Comparison of ENCODE assay signal across 8 cellular contexts in the genomic region with DNA sequence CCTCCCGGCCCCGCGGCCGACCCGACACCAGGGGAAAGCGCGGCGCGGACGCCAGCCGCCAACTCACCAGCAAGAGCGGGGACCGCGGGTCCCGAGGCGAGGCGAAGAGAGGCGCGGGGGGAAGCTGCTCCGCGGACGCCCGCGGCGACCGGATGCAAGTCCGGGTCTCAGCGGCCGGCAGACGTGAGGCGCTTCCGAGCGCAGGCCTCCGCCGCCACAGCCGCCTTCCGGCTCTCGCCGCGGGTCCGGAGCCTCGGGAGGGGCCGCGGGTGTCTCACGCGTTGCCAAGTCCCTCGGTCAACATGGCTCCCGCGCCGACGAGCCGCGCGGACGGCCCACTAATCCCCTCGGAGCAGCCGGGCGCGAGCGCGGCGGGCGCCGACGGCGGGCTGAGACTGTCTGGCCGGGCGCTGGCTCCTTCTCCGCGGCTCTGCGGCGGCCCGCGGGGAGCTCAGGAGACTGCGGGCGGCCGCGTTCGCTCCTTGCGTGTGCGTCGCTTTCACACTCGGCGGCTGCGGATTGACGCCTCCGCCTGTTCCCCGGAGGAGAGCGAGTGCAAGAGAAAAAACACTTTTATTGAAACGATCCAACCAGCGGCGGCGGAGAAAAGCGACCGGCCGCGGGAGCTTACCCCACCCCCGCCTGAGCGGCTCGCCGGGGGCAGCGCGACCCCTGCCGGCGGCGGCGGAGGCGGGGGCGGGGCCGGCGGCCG. TPM values are rescaled to one million over a fixed set of nuclear protein-coding genes. Genes with fewer than 3 reads are reported as not detected.
DNase-seq lines count a peak whose midpoint lies in the region; ATAC-seq and TF ChIP-seq lines count a peak whose summit lies in the region.

A gene (minus strand): TSS at position 521 of the 712 bp plus-strand sequence. CDS start 65,603 bp downstream, outside the sequence.

- H3K27me3 ChIP-seq in duodenal mucosa (ENCODE audit: control insufficient read depth in 1 of 2, insufficient read depth in 2 of 2, low read length in 2 of 2) (no peaks in the 10 kb centered on the region), lower lobe of right lung (ENCODE audit: low read depth) (no peaks in the 10 kb centered on the region)

- peak within 1 kb of the TSS; percentile 96 to 99 for H3K4me3 ChIP-seq in duodenal mucosa (ENCODE audit: low read depth in 1 of 2, low read length in 2 of 2)
- H3K4me3 ChIP-seq in lower lobe of right lung = peak within 1 kb of the TSS; percentile 81

- H3K27ac ChIP-seq in duodenal mucosa (ENCODE audit: low read depth, low read length) = peak within 1 kb of the TSS; percentile 99
- peak within 1 kb of the TSS; percentile 98 for H3K27ac ChIP-seq in lower lobe of right lung

- peak; percentile 25 for TF ChIP-seq CTCF in lower lobe of right lung (IDR thresholded peaks at IDR 0.05)

- CTCF ChIA-PET in activated CD4-positive, alpha-beta memory T cell treated with anti-CD3 and anti-CD28 coated beads for 36 hours (lab: Charles Lee) = interaction anchor here (0.7 to 5.3 kb wide), 36 partner anchors 9 to 402 kb away, joined by 3 to 42 read pairs (median 5); a partner anchor contains a TSS

- no peaks in the 10 kb centered on the region for H3K27me3 Mint-ChIP-seq in activated CD4-positive, alpha-beta memory T cell treated with anti-CD3 and anti-CD28 coated beads for 36 hours

- intact Hi-C loops in activated CD4-positive, alpha-beta memory T cell treated with anti-CD3 and anti-CD28 coated beads for 36 hours (cut with micrococcal nuclease) = loop anchor here (1.0 to 10.0 kb wide), 5 partner anchors 102 to 365 kb away; a partner anchor contains a TSS
- intact Hi-C loops in lower lobe of right lung (cut with DNase I) = no loop called here

- peaks cover 40% of the 10 kb centered on the region for H3K4me1 Mint-ChIP-seq in activated CD4-positive, alpha-beta memory T cell treated with anti-CD3 and anti-CD28 coated beads for 36 hours (ENCODE audit: low read depth)

- H3K36me3 ChIP-seq in duodenal mucosa (ENCODE audit: control insufficient read depth in 1 of 2, insufficient read depth in 2 of 2, low read length in 2 of 2) = no peaks in the 10 kb centered on the region
- H3K36me3 ChIP-seq in lower lobe of right lung = no peaks in the 10 kb centered on the region

- peak; percentile 94 for DNase-seq in CD1c-positive myeloid dendritic cell (ENCODE audit: extremely low spot score)
- peak; percentile 63 for DNase-seq in NCI-H748 treated with DMSO at 0.1 percent for 48 hours (lab: John Stamatoyannopoulos, UW)
- DNase-seq in activated CD4-positive, alpha-beta memory T cell treated with anti-CD3 and anti-CD28 coated beads for 36 hours = peak; percentile 92
- DNase-seq in lower lobe of right lung = peak; percentile 90
- peak; percentile 79 to 83 (median 80) for DNase-seq in stimulated activated CD4-positive, alpha-beta T cell treated with anti-CD3 and anti-CD28 coated beads, TNF-alpha, amount 100 ng/mL, for 1 hour (ENCODE audit: low read depth in 3 of 3, low spot score in 1 of 3)

- H3K9ac ChIP-seq in duodenal mucosa (ENCODE audit: low read depth in 1 of 2, low read length in 2 of 2) = peak within 1 kb of the TSS; percentile 87 to 98

- POLR2A ChIA-PET in activated CD4-positive, alpha-beta memory T cell treated with anti-CD3 and anti-CD28 coated beads for 36 hours (lab: Charles Lee) = interaction anchor here (0.6 to 2.8 kb wide), 19 partner anchors 21 to 365 kb away, joined by 3 to 18 read pairs (median 4); a partner anchor contains a TSS

- no peaks in the 10 kb centered on the region for H3K9me3 Mint-ChIP-seq in activated CD4-positive, alpha-beta memory T cell treated with anti-CD3 and anti-CD28 coated beads for 36 hours

- H3K4me1 ChIP-seq in duodenal mucosa (ENCODE audit: control insufficient read depth in 1 of 2, insufficient read depth in 2 of 2, low read length in 2 of 2) (peaks cover 27 to 30% of the 10 kb centered on the region in 2 donors), lower lobe of right lung (peaks cover 41% of the 10 kb centered on the region)

- H3K4me3 Mint-ChIP-seq in activated CD4-positive, alpha-beta memory T cell treated with anti-CD3 and anti-CD28 coated beads for 36 hours = peak within 1 kb of the TSS; percentile 86

- H3K9me3 ChIP-seq in duodenal mucosa (ENCODE audit: control insufficient read depth in 1 of 2, low read length in 2 of 2) (no peaks in the 10 kb centered on the region), lower lobe of right lung (no peaks in the 10 kb centered on the region)

- H3K27ac Mint-ChIP-seq in activated CD4-positive, alpha-beta memory T cell treated with anti-CD3 and anti-CD28 coated beads for 36 hours = peak within 1 kb of the TSS; percentile 97

- H3K36me3 Mint-ChIP-seq in activated CD4-positive, alpha-beta memory T cell treated with anti-CD3 and anti-CD28 coated beads for 36 hours = peaks cover 2% of the 10 kb centered on the region

- ATAC-seq in GM19395 (IDR thresholded peaks at IDR 0.05; ENCODE audit: unreplicated experiment) (peak; percentile 51), HG03565 (IDR thresholded peaks at IDR 0.05; ENCODE audit: unreplicated experiment) (peak; percentile 32), lower lobe of right lung (peak; percentile 92 to 95)

RNA-seq across cellular contexts. Expression of the gene that starts here (rescaled TPM):
- 10 to 100 TPM; 34.5 to 35.7 TPM for total RNA-seq in activated CD4-positive, alpha-beta memory T cell treated with anti-CD3 and anti-CD28 coated beads for 36 hours
- total RNA-seq in lower lobe of right lung = 41.7 TPM

Comparison
In these comparisons a context has a peak if more than half of its experiments do, and no peak if none do; other contexts are left out.
1. Peak in every context shown above with its lines: DNase-seq, ATAC-seq, H3K4me3 ChIP-seq and H3K27ac ChIP-seq.
2. ATAC-seq: peak in every context shown above with its lines; median percentile 94 in lower lobe of right lung; 51 in GM19395; 32 in HG03565.